In genomic region chr1:1374068-1374860, GRCh38 we compare ENCODE assay signal across 6 cellular contexts. TPM values are rescaled to one million over a fixed set of nuclear protein-coding genes. Genes with fewer than 3 reads are reported as not detected.
DNase-seq lines count a peak whose midpoint lies in the region; ATAC-seq and TF ChIP-seq lines count a peak whose summit lies in the region.

No MANE protein-coding gene starts in this region.

- peak overlapping the region; percentile 84 for H3K27ac ChIP-seq in 22Rv1
- H3K27ac ChIP-seq in breast epithelium: peak overlapping the region; percentile 95 to 98
- no peak overlapping the region for H3K27ac ChIP-seq in neural progenitor cell

- TF ChIP-seq CTCF in 22Rv1 (IDR thresholded peaks at IDR 0.05) (no peak), breast epithelium (IDR thresholded peaks at IDR 0.05) (no peak), neural progenitor cell (IDR thresholded peaks at IDR 0.05) (no peak)

- peaks cover 22% of the 10 kb centered on the region for H3F3A ChIP-seq in neural progenitor cell (ENCODE audit: low read depth)

- H3K27me3 Mint-ChIP-seq in neural progenitor cell (ENCODE audit: insufficient read depth, low read depth): peaks cover 2% of the 10 kb centered on the region

- peak overlapping the region; percentile 99 for H3K4me2 ChIP-seq in neural progenitor cell

- no peak for TF ChIP-seq POLR2A in breast epithelium (IDR thresholded peaks at IDR 0.05)

- DNase-seq in breast epithelium (ENCODE audit: low spot score in 2 of 2): no peak
- DNase-seq in neural progenitor cell (ENCODE audit: low spot score): no peak
- no peak for DNase-seq in NCI-H2196 treated with DMSO at 0.1 percent for 48 hours (lab: John Stamatoyannopoulos, UW; ENCODE audit: unreplicated experiment)

- H3K4me3 ChIP-seq in breast epithelium (peak overlapping the region; percentile 98 to 99 (median 99)), neural progenitor cell (peak overlapping the region; percentile 92)

- H3K9ac ChIP-seq in neural progenitor cell: peak overlapping the region; percentile 97

- ATAC-seq in HG02798 (IDR thresholded peaks at IDR 0.05; ENCODE audit: poor library complexity, unreplicated experiment) (peak; percentile 4), HG02623 (IDR thresholded peaks at IDR 0.05; ENCODE audit: unreplicated experiment) (no peak)

- peaks cover 17% of the 10 kb centered on the region for H3K79me2 ChIP-seq in neural progenitor cell (ENCODE audit: low read depth)

- peaks cover 3% of the 10 kb centered on the region for H4K20me1 ChIP-seq in neural progenitor cell (ENCODE audit: low read depth)

- intact Hi-C loops in breast epithelium (cut with DNase I; ENCODE audit: low total_unique reads): no loop called here

- H3K36me3 ChIP-seq in breast epithelium (no peaks in the 10 kb centered on the region), neural progenitor cell (no peaks in the 10 kb centered on the region)

- no peak overlapping the region for H2AFZ ChIP-seq in neural progenitor cell (replicated peaks)

- H3K9me3 ChIP-seq in breast epithelium: no peaks in the 10 kb centered on the region
- H3K9me3 ChIP-seq in neural progenitor cell (ENCODE audit: low read depth): no peaks in the 10 kb centered on the region

- H3K4me3 Mint-ChIP-seq in neural progenitor cell: peak overlapping the region; percentile 92

- peak overlapping the region; percentile 33 for H3K27ac Mint-ChIP-seq in neural progenitor cell

- H3K4me1 ChIP-seq in breast epithelium: peaks cover 13 to 15% of the 10 kb centered on the region in 2 donors
- peaks cover 7% of the 10 kb centered on the region for H3K4me1 ChIP-seq in neural progenitor cell

- H3K27me3 ChIP-seq in breast epithelium: no peaks in the 10 kb centered on the region
- no peaks in the 10 kb centered on the region for H3K27me3 ChIP-seq in neural progenitor cell

- no peaks in the 10 kb centered on the region for H3K9me3 Mint-ChIP-seq in neural progenitor cell

- peaks cover 10% of the 10 kb centered on the region for H3K4me1 Mint-ChIP-seq in neural progenitor cell

- H3K36me3 Mint-ChIP-seq in neural progenitor cell: no peaks in the 10 kb centered on the region

RNA-seq across cellular contexts. Expression of gene AURKAIP1, which starts 0.7 kb away (rescaled TPM):
- total RNA-seq in breast epithelium (100 to 1,000 TPM in 1 of 3 donors, 10 to 100 TPM in 2; 91.3 to 116 (median 99.6) TPM), neural progenitor cell (ENCODE audit: low replicate concordance) (26.4 and 82.2 TPM in 2 replicates)

RNA-seq across cellular contexts. Expression of gene MXRA8, which starts 15.9 kb away (rescaled TPM):
- total RNA-seq in breast epithelium (100 to 1,000 TPM in 1 of 3 donors, 10 to 100 TPM in 2; 93.4 to 308 (median 99.8) TPM), neural progenitor cell (ENCODE audit: low replicate concordance) (6.8 and 24.0 TPM in 2 replicates)

RNA-seq across cellular contexts. Expression of gene CCNL2, which starts 24.9 kb away (rescaled TPM):
- total RNA-seq in breast epithelium (100 to 1,000 TPM; 170 to 325 (median 285) TPM), neural progenitor cell (ENCODE audit: low replicate concordance) (143 and 198 TPM in 2 replicates)

RNA-seq across cellular contexts. Expression of gene DVL1, which starts 25.0 kb away (rescaled TPM):
- total RNA-seq in breast epithelium: 10 to 100 TPM; 55.2 to 70.1 (median 55.2) TPM
- 14.5 and 64.1 TPM in 2 replicates for total RNA-seq in neural progenitor cell (ENCODE audit: low replicate concordance)

RNA-seq across cellular contexts. Expression of gene MRPL20, which starts 32.8 kb away (rescaled TPM):
- total RNA-seq in breast epithelium: 100 to 1,000 TPM; 127 to 149 (median 147) TPM
- total RNA-seq in neural progenitor cell (ENCODE audit: low replicate concordance): 89.0 and 96.1 TPM in 2 replicates
